9 cellular contexts compared by ENCODE assay signal in genomic region chr2:233912799-233913423, GRCh38. TPM values are rescaled to one million over a fixed set of nuclear protein-coding genes. Genes with fewer than 3 reads are reported as not detected.
DNase-seq lines count a peak whose midpoint lies in the region; ATAC-seq and TF ChIP-seq lines count a peak whose summit lies in the region.
"Had no signal": no experiment of that assay in that cellular context is flagged by ENCODE, and none has a peak within 500 bp of the region (broad histone marks: within the 10 kb centered on the region; RNA-seq: fewer than 3 reads in every experiment).

No MANE protein-coding gene starts in this region.

- intact Hi-C loops in Calu3 (cut with micrococcal nuclease; ENCODE audit: unreplicated experiment) (no loop called here), left lung (cut with DNase I) (no loop called here)

- H3K9me3 Mint-ChIP-seq in Calu3 (ENCODE audit: low read depth, unreplicated experiment) = no peaks in the 10 kb centered on the region
- H3K9me3 Mint-ChIP-seq: activated naive CD4-positive, alpha-beta T cell treated with anti-CD3 and anti-CD28 coated beads, Interleukin-2, amount 50 U/mL, for 72 hours had no signal

- ATAC-seq in left lung = peak; percentile 70
- ATAC-seq in HG03045 (IDR thresholded peaks at IDR 0.05; ENCODE audit: unreplicated experiment) = no peak
- ATAC-seq in GM21390 (IDR thresholded peaks at IDR 0.05; ENCODE audit: unreplicated experiment) = no peak
- ATAC-seq: activated naive CD4-positive, alpha-beta T cell treated with anti-CD3 and anti-CD28 coated beads, Interleukin-2, amount 50 U/mL, for 72 hours had no signal

- CTCF ChIA-PET in Calu3 (lab: Charles Lee) = interaction anchor here (0.9 to 1.4 kb wide), 3 partner anchors 15 to 55 kb away, joined by 3 read pairs; no protein-coding TSS in a partner anchor

- no peak overlapping the region for H3K4me3 Mint-ChIP-seq in Calu3 (ENCODE audit: low read depth, unreplicated experiment)

- no peaks in the 10 kb centered on the region for H3K4me1 ChIP-seq in adipocyte (ENCODE audit: control insufficient read depth, insufficient read depth, low read length)
- no peaks in the 10 kb centered on the region for H3K4me1 ChIP-seq in left lung

- H3K27me3 ChIP-seq in adipocyte (replicated peaks; ENCODE audit: control insufficient read depth, insufficient read depth, low read length) (peaks cover 18% of the 10 kb centered on the region), left lung (peaks cover 0 to 31% of the 10 kb centered on the region in 2 donors)

- no TSS peak for BruUV-seq in Calu3 (replicated peaks; lab: Mats Ljungman, UMichigan)

- H3K27me3 Mint-ChIP-seq in Calu3 (ENCODE audit: unreplicated experiment) = peaks cover 86% of the 10 kb centered on the region

- no peak overlapping the region for H3K27ac ChIP-seq in left lung

- DNase-seq in Calu3 (peak; percentile 69), KBM-7 (peak; percentile 28), adipocyte (ENCODE audit: low read depth) (peak; percentile 52), left lung (no peak), mesenteric fat pad (ENCODE audit: low spot score) (no peak), MV-4-11 (lab: John Stamatoyannopoulos, UW) (no peak)

- no peaks in the 10 kb centered on the region for H3K36me3 Mint-ChIP-seq in Calu3 (ENCODE audit: insufficient read depth, unreplicated experiment)
- H3K36me3 Mint-ChIP-seq: activated naive CD4-positive, alpha-beta T cell treated with anti-CD3 and anti-CD28 coated beads, Interleukin-2, amount 50 U/mL, for 72 hours had no signal

- H3K9me3 ChIP-seq in adipocyte (ENCODE audit: control insufficient read depth, low read length) (no peaks in the 10 kb centered on the region), left lung (no peaks in the 10 kb centered on the region)

- no peaks in the 10 kb centered on the region for H3K36me3 ChIP-seq in adipocyte (ENCODE audit: control insufficient read depth, insufficient read depth, low read length, severe bottlenecking)
- no peaks in the 10 kb centered on the region for H3K36me3 ChIP-seq in left lung

- no peak overlapping the region for H3K9ac ChIP-seq in adipocyte (ENCODE audit: low read length)

- no peak overlapping the region for H3K27ac Mint-ChIP-seq in Calu3 (ENCODE audit: unreplicated experiment)
- H3K27ac Mint-ChIP-seq: activated naive CD4-positive, alpha-beta T cell treated with anti-CD3 and anti-CD28 coated beads, Interleukin-2, amount 50 U/mL, for 72 hours had no signal

- in situ Hi-C loops in KBM-7 (cut with MboI; ENCODE audit: low pct_unique_long_range_greater_than_20kb, low sequenced_read_pairs) = no loop called here

- TF ChIP-seq CTCF in Calu3 (IDR thresholded peaks at IDR 0.05; ENCODE audit: unreplicated experiment) = no peak
- no peak for TF ChIP-seq CTCF in left lung (IDR thresholded peaks at IDR 0.05)

- H3K4me1 Mint-ChIP-seq in Calu3 (ENCODE audit: low read depth, unreplicated experiment) = no peaks in the 10 kb centered on the region

- H3K4me3 ChIP-seq in adipocyte (ENCODE audit: low read length) (no peak overlapping the region), left lung (no peak overlapping the region)

RNA-seq across cellular contexts. Expression of gene TRPM8, which starts 4.3 kb away (rescaled TPM):
- 1.1 and 1.5 TPM in 2 replicates for total RNA-seq in Calu3 (2022)
- total RNA-seq in left lung = not detected
- total RNA-seq in mesenteric fat pad = not detected
- total RNA-seq: activated naive CD4-positive, alpha-beta T cell treated with anti-CD3 and anti-CD28 coated beads, Interleukin-2, amount 50 U/mL, for 72 hours had no signal

RNA-seq across cellular contexts. Expression of gene HJURP, which starts 58.6 kb away (rescaled TPM):
- total RNA-seq in Calu3 (2022) (58.5 and 71.0 TPM in 2 replicates), left lung (1 to 10 TPM; 1.8 to 7.1 TPM), mesenteric fat pad (0.55 TPM)

Comparison
In these comparisons a context has a peak if more than half of its experiments do, and no peak if none do; other contexts are left out.
1. DNase-seq: peak in Calu3 (single experiment), KBM-7 (single experiment) and adipocyte (single experiment); none in left lung (0 of 2), mesenteric fat pad (single experiment) and MV-4-11 (single experiment).